In genomic region chr12:93176166-93176565, GRCh38 we compare ENCODE assay signal across 11 cellular contexts.
DNase-seq lines count a peak whose midpoint lies in the region; ATAC-seq, FAIRE-seq and TF ChIP-seq lines count a peak whose summit lies in the region.
"Had no signal": no experiment of that assay in that cellular context is flagged by ENCODE, and none has a peak within 500 bp of the region (broad histone marks: within the 10 kb centered on the region; RNA-seq: fewer than 3 reads in every experiment).

No MANE protein-coding gene starts in this region.

- H3K9ac ChIP-seq in endothelial cell of umbilical vein (replicated peaks; ENCODE audit: extremely low read depth, insufficient read depth, low read length) (no peak overlapping the region), mucosa of rectum (ENCODE audit: low read depth in 1 of 2, low read length in 2 of 2) (no peak overlapping the region)

- in situ Hi-C loops in transverse colon (cut with MboI; ENCODE audit: low pct_ligation_motif_present in 1 of 4, low pct_unique_long_range_greater_than_20kb in 1 of 4, low sequenced_read_pairs in 3 of 4) = no loop called here

- no peak for DNase-seq in RWPE2 (ENCODE audit: low spot score)
- DNase-seq in endothelial cell of umbilical vein (ENCODE audit: low read depth, low spot score) = peak; percentile 43
- no peak for DNase-seq in transverse colon
- no peak for DNase-seq in NCI-H187 (lab: John Stamatoyannopoulos, UW)
- no peak for DNase-seq in ecto neural progenitor cell (ENCODE audit: low spot score)
- DNase-seq in NAMALWA (ENCODE audit: low spot score) = no peak
- DNase-seq: DND-41; Kasumi-1; stimulated activated CD4-positive, alpha-beta T cell treated with anti-CD3 and anti-CD28 coated beads, Interleukin-4, amount 100 ng/mL, for 4 hours; T-cell had no signal

- H3K9me1 ChIP-seq in endothelial cell of umbilical vein (replicated peaks; ENCODE audit: control insufficient read depth, extremely low read depth, insufficient read depth, low read length) = no peaks in the 10 kb centered on the region

- dilution Hi-C loops in endothelial cell of umbilical vein (cut with MboI; ENCODE audit: extremely low pct_ligation_motif_present, low sequenced_read_pairs) = no loop called here

- H3K4me2 ChIP-seq in endothelial cell of umbilical vein (ENCODE audit: insufficient read depth, low read length) = no peak overlapping the region

- TF ChIP-seq CTCF in RWPE2 (IDR thresholded peaks at IDR 0.05; ENCODE audit: poor library complexity, severe bottlenecking) = no peak
- no peak for TF ChIP-seq CTCF in endothelial cell of umbilical vein (IDR thresholded peaks at IDR 0.05; ENCODE audit: extremely low read depth in 1 of 2, insufficient read depth in 1 of 2, low read depth in 1 of 2, low read length in 2 of 2)
- TF ChIP-seq CTCF in transverse colon (IDR thresholded peaks at IDR 0.05) = no peak

- intact Hi-C loops in endothelial cell of umbilical vein (cut with micrococcal nuclease) = no loop called here
- intact Hi-C loops in transverse colon (cut with DNase I; ENCODE audit: low total_unique reads) = loop anchor here (10.0 kb wide), 1 partner anchor 71 kb away; no protein-coding TSS in a partner anchor

- no TSS peak for BruUV-seq in endothelial cell of umbilical vein (replicated peaks; lab: Mats Ljungman, UMichigan)

- 56 to 67% methylated on average over 1 of the region's 1 CpG for WGBS in transverse colon (ENCODE audit: low coverage in 1 of 2), 2 donors

- no peak for TF ChIP-seq POLR2A in endothelial cell of umbilical vein (IDR thresholded peaks at IDR 0.05; ENCODE audit: low read depth, low read length)
- no peak for TF ChIP-seq POLR2A in transverse colon (IDR thresholded peaks at IDR 0.05)

- POLR2A ChIA-PET in endothelial cell of umbilical vein (lab: Charles Lee) = no interaction called here

- peak; percentile 47 for FAIRE-seq in endothelial cell of umbilical vein (lab: Jason Lieb, UNC)

- TF ChIP-seq EP300 in transverse colon (IDR thresholded peaks at IDR 0.05; ENCODE audit: low read depth) = no peak

- H3K27me3 ChIP-seq in RWPE2 (ENCODE audit: insufficient read depth, poor library complexity, severe bottlenecking) (no peaks in the 10 kb centered on the region), endothelial cell of umbilical vein (ENCODE audit: control insufficient read depth in 2 of 2, insufficient read depth in 2 of 2, low read length in 2 of 2) (no peaks in the 10 kb centered on the region), mucosa of rectum (ENCODE audit: control insufficient read depth in 2 of 2, insufficient read depth in 2 of 2, low read length in 2 of 2) (no peaks in the 10 kb centered on the region), transverse colon (no peaks in the 10 kb centered on the region)

- no peaks in the 10 kb centered on the region for H4K20me1 ChIP-seq in endothelial cell of umbilical vein (replicated peaks; ENCODE audit: control insufficient read depth, extremely low read depth, insufficient read depth, low read length)

- CTCF ChIA-PET in endothelial cell of umbilical vein (lab: Charles Lee) = interaction anchor here (1.1 kb wide), 2 partner anchors 189 to 210 kb away, joined by 3 read pairs; no protein-coding TSS in a partner anchor

- H3K9me3 ChIP-seq in RWPE2 (ENCODE audit: severe bottlenecking) (no peaks in the 10 kb centered on the region), endothelial cell of umbilical vein (replicated peaks; ENCODE audit: control insufficient read depth, insufficient read depth, low read length) (no peaks in the 10 kb centered on the region), mucosa of rectum (ENCODE audit: control insufficient read depth in 2 of 2, low read length in 2 of 2) (no peaks in the 10 kb centered on the region), transverse colon (no peaks in the 10 kb centered on the region)

- no peak overlapping the region for H3K27ac ChIP-seq in RWPE2 (ENCODE audit: poor library complexity, severe bottlenecking)
- no peak overlapping the region for H3K27ac ChIP-seq in endothelial cell of umbilical vein (ENCODE audit: insufficient read depth, low read depth, low read length)
- peak overlapping the region; percentile 9 to 35 for H3K27ac ChIP-seq in mucosa of rectum (ENCODE audit: low read depth in 2 of 2, low read length in 2 of 2)
- H3K27ac ChIP-seq in transverse colon = peak overlapping the region; percentile 66 to 76 (median 70)

- ATAC-seq in RWPE2 (ENCODE audit: low read depth) = 0 out of 3 replicates have a peak, but pooled peaks have one; percentile 27
- ATAC-seq: T-cell had no signal

- no peak overlapping the region for H2AFZ ChIP-seq in endothelial cell of umbilical vein (ENCODE audit: low read depth, low read length)

- no peaks in the 10 kb centered on the region for H3K36me3 ChIP-seq in RWPE2 (ENCODE audit: low read depth)
- no peaks in the 10 kb centered on the region for H3K36me3 ChIP-seq in endothelial cell of umbilical vein (ENCODE audit: control insufficient read depth in 2 of 2, extremely low read depth in 1 of 2, insufficient read depth in 2 of 2, low read length in 2 of 2)
- no peaks in the 10 kb centered on the region for H3K36me3 ChIP-seq in mucosa of rectum (ENCODE audit: control insufficient read depth in 2 of 2, insufficient read depth in 2 of 2, low read length in 2 of 2)
- H3K36me3 ChIP-seq in transverse colon = no peaks in the 10 kb centered on the region

- H3K4me1 ChIP-seq in RWPE2 (ENCODE audit: insufficient read depth, poor library complexity, severe bottlenecking) = no peaks in the 10 kb centered on the region
- H3K4me1 ChIP-seq in endothelial cell of umbilical vein (ENCODE audit: control insufficient read depth, extremely low read depth, insufficient read depth, low read length) = peaks cover 26% of the 10 kb centered on the region
- peaks cover 8 to 27% of the 10 kb centered on the region in 2 donors for H3K4me1 ChIP-seq in mucosa of rectum (ENCODE audit: control insufficient read depth in 2 of 2, insufficient read depth in 2 of 2, low read length in 2 of 2)
- peaks cover 13 to 53% (median 30%) of the 10 kb centered on the region in 4 donors for H3K4me1 ChIP-seq in transverse colon

- no peak overlapping the region for H3K4me3 ChIP-seq in RWPE2 (ENCODE audit: severe bottlenecking)
- no peak overlapping the region for H3K4me3 ChIP-seq in endothelial cell of umbilical vein (replicated peaks in 1 of 3; ENCODE audit: insufficient read depth in 1 of 3, low read depth in 1 of 3, low read length in 3 of 3)
- H3K4me3 ChIP-seq in mucosa of rectum (ENCODE audit: low read length in 2 of 2) = no peak overlapping the region
- H3K4me3 ChIP-seq in transverse colon = no peak overlapping the region

- H3K79me2 ChIP-seq in endothelial cell of umbilical vein (ENCODE audit: control insufficient read depth, insufficient read depth, low read length) = no peaks in the 10 kb centered on the region

TF ChIP-seq in endothelial cell of umbilical vein, 7 proteins besides CTCF, POLR2A, EP300 and RAD21:
- TF ChIP-seq MYC (IDR thresholded peaks at IDR 0.05; ENCODE audit: low read depth, low read length) (no peak), MAX (IDR thresholded peaks at IDR 0.05; ENCODE audit: insufficient read depth, insufficient read length) (no peak), GATA2 (IDR thresholded peaks at IDR 0.05; ENCODE audit: insufficient read depth, insufficient read length, low read depth, low read length) (no peak), POLR2AphosphoS5 (IDR thresholded peaks at IDR 0.05; ENCODE audit: insufficient read depth, low read depth, low read length) (no peak), JUN (IDR thresholded peaks at IDR 0.05; ENCODE audit: borderline replicate concordance, insufficient read depth, insufficient read length, low read depth) (peak; percentile 10), FOS (IDR thresholded peaks at IDR 0.05; ENCODE audit: borderline replicate concordance, insufficient read depth, low read length) (peak; percentile 74), EZH2 (IDR thresholded peaks at IDR 0.05; ENCODE audit: borderline replicate concordance, low read depth, low read length, severe bottlenecking) (no peak)
TF ChIP-seq in endothelial cell of umbilical vein: peak in this region for 2.

Comparison
In these comparisons a context has a peak if more than half of its experiments do, and no peak if none do; other contexts are left out.
1. H3K27ac ChIP-seq: peak in mucosa of rectum (2 of 2) and transverse colon (4 of 4); none in RWPE2 (single experiment) and endothelial cell of umbilical vein (single experiment).